Comparison of ENCODE assay signal across 9 cellular contexts in the genomic region with DNA sequence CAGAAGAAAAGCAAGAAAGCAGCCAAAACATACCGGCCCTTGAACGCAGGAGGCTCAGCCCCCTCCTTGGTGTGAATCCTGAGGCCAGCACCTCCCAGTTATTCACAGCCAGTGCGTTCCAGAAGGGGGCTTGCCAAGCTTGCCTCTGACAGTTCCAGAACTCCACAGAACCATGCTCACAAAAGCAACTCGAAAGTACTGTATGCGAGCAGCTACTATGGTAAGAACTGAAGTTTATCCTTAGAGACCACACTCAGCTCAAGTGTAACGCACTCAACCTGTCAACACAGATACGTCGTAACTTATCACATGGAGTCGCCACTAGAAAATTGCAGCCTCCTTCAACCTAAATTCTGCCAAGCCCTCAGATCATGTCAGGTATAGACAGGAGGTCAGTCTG. TPM values are rescaled to one million over a fixed set of nuclear protein-coding genes. Genes with fewer than 3 reads are reported as not detected.
DNase-seq lines count a peak whose midpoint lies in the region; ATAC-seq, FAIRE-seq and TF ChIP-seq lines count a peak whose summit lies in the region.
"Had no signal": no experiment of that assay in that cellular context is flagged by ENCODE, and none has a peak within 500 bp of the region (broad histone marks: within the 10 kb centered on the region; RNA-seq: fewer than 3 reads in every experiment).

No MANE protein-coding gene starts in this region.

- H3K27ac Mint-ChIP-seq in T-helper 2 cell treated with Interferon-gamma antibody and Interleukin-4, amounts not matched to agents 5 μg/mL and 100 μg/mL, for 36 hours: peak overlapping the region; percentile 51
- no peak overlapping the region for H3K27ac Mint-ChIP-seq in activated naive CD8-positive, alpha-beta T cell treated with anti-CD3 and anti-CD28 coated beads, Interleukin-2, amount 10 ng/mL, durations not matched to agents 7 days and 5 days

- H3K9ac ChIP-seq in kidney (ENCODE audit: low read length in 2 of 2): peak overlapping the region in 1 of 2 donors; percentile 62

- H3K9me3 ChIP-seq in kidney (ENCODE audit: control insufficient read depth in 1 of 2, low read length in 2 of 2) (no peaks in the 10 kb centered on the region), thymus (ENCODE audit: control insufficient read depth) (no peaks in the 10 kb centered on the region)

- peaks cover 25% of the 10 kb centered on the region for H3K4me1 Mint-ChIP-seq in T-helper 2 cell treated with Interferon-gamma antibody and Interleukin-4, amounts not matched to agents 5 μg/mL and 100 μg/mL, for 36 hours (ENCODE audit: low read depth)
- H3K4me1 Mint-ChIP-seq in activated naive CD8-positive, alpha-beta T cell treated with anti-CD3 and anti-CD28 coated beads, Interleukin-2, amount 10 ng/mL, durations not matched to agents 7 days and 5 days: peaks cover 25% of the 10 kb centered on the region

- peak overlapping the region; percentile 87 for H3K4me3 Mint-ChIP-seq in T-helper 2 cell treated with Interferon-gamma antibody and Interleukin-4, amounts not matched to agents 5 μg/mL and 100 μg/mL, for 36 hours
- H3K4me3 Mint-ChIP-seq in activated naive CD8-positive, alpha-beta T cell treated with anti-CD3 and anti-CD28 coated beads, Interleukin-2, amount 10 ng/mL, durations not matched to agents 7 days and 5 days: peak overlapping the region; percentile 87

- H3K4me3 ChIP-seq in kidney (ENCODE audit: low read length in 2 of 2) (peak overlapping the region; percentile 73 to 80), thymus (ENCODE audit: low read length) (peak overlapping the region; percentile 74)

- FAIRE-seq in kidney (lab: Jason Lieb, UNC): no peak

- intact Hi-C loops in kidney (cut with DNase I): no loop called here

- H3K36me3 ChIP-seq in kidney (ENCODE audit: control insufficient read depth in 1 of 2, insufficient read depth in 2 of 2, low read length in 2 of 2): no peaks in the 10 kb centered on the region
- H3K36me3 ChIP-seq in thymus (ENCODE audit: control insufficient read depth, insufficient read depth): peaks cover 5% of the 10 kb centered on the region

- H3K9me3 Mint-ChIP-seq in T-helper 2 cell treated with Interferon-gamma antibody and Interleukin-4, amounts not matched to agents 5 μg/mL and 100 μg/mL, for 36 hours: no peaks in the 10 kb centered on the region
- no peaks in the 10 kb centered on the region for H3K9me3 Mint-ChIP-seq in activated naive CD8-positive, alpha-beta T cell treated with anti-CD3 and anti-CD28 coated beads, Interleukin-2, amount 10 ng/mL, durations not matched to agents 7 days and 5 days

- no peaks in the 10 kb centered on the region for H3K27me3 Mint-ChIP-seq in T-helper 2 cell treated with Interferon-gamma antibody and Interleukin-4, amounts not matched to agents 5 μg/mL and 100 μg/mL, for 36 hours (ENCODE audit: low read depth)
- peaks cover 8% of the 10 kb centered on the region for H3K27me3 Mint-ChIP-seq in activated naive CD8-positive, alpha-beta T cell treated with anti-CD3 and anti-CD28 coated beads, Interleukin-2, amount 10 ng/mL, durations not matched to agents 7 days and 5 days

- H3K27me3 ChIP-seq in thymus (ENCODE audit: control insufficient read depth, insufficient read depth): no peaks in the 10 kb centered on the region

- H3K4me1 ChIP-seq in kidney (ENCODE audit: control insufficient read depth in 1 of 2, insufficient read depth in 1 of 2, low read depth in 1 of 2, low read length in 2 of 2) (peaks cover 8 to 12% of the 10 kb centered on the region in 2 donors), thymus (ENCODE audit: control insufficient read depth, insufficient read depth, low read length) (peaks cover 3% of the 10 kb centered on the region)

- H3K27ac ChIP-seq in kidney (ENCODE audit: low read depth in 2 of 2, low read length in 2 of 2) (no peak overlapping the region), thymus (ENCODE audit: low read depth) (no peak overlapping the region)

- TF ChIP-seq CTCF in kidney (IDR thresholded peaks at IDR 0.05; ENCODE audit: borderline replicate concordance, extremely low read depth, insufficient read depth): no peak

- POLR2A ChIA-PET in activated naive CD8-positive, alpha-beta T cell treated with anti-CD3 and anti-CD28 coated beads, Interleukin-2, amount 10 ng/mL, durations not matched to agents 7 days and 5 days (lab: Charles Lee): interaction anchor here (1.0 to 1.9 kb wide), 2 partner anchors 72 to 160 kb away, joined by 3 to 5 read pairs; no protein-coding TSS in a partner anchor

- no peak for ATAC-seq in activated naive CD8-positive, alpha-beta T cell treated with anti-CD3 and anti-CD28 coated beads, Interleukin-2, amount 10 ng/mL, durations not matched to agents 7 days and 5 days (ENCODE audit: low read depth)
- ATAC-seq in HG02870 (IDR thresholded peaks at IDR 0.05; ENCODE audit: unreplicated experiment) (no peak), GM19351 (IDR thresholded peaks at IDR 0.05; ENCODE audit: unreplicated experiment) (no peak)

- peaks cover 1% of the 10 kb centered on the region for H3K36me3 Mint-ChIP-seq in T-helper 2 cell treated with Interferon-gamma antibody and Interleukin-4, amounts not matched to agents 5 μg/mL and 100 μg/mL, for 36 hours (ENCODE audit: low read depth)
- no peaks in the 10 kb centered on the region for H3K36me3 Mint-ChIP-seq in activated naive CD8-positive, alpha-beta T cell treated with anti-CD3 and anti-CD28 coated beads, Interleukin-2, amount 10 ng/mL, durations not matched to agents 7 days and 5 days

- 93% methylated on average over 9 of the region's 9 CpGs for WGBS in thymus

- DNase-seq in T-helper 2 cell treated with Interferon-gamma antibody and Interleukin-4, amounts not matched to agents 5 μg/mL and 100 μg/mL, for 36 hours (ENCODE audit: low spot score): no peak
- DNase-seq in T-helper 2 cell (no peak), kidney (no peak)
- DNase-seq in activated naive CD8-positive, alpha-beta T cell treated with anti-CD3 and anti-CD28 coated beads, Interleukin-2, amount 10 ng/mL, durations not matched to agents 7 days and 5 days: no peak
- DNase-seq in stimulated activated CD4-positive, alpha-beta T cell treated with anti-CD3 and anti-CD28 coated beads, Interleukin-2, amount 100 ng/mL, for 24 hours: no peak
- DNase-seq: activated CD4-positive, alpha-beta T cell treated with anti-CD3 and anti-CD28 coated beads for 1 hour had no signal

RNA-seq across cellular contexts. Expression of gene UBAC1, which starts 1.4 kb away (rescaled TPM):
- total RNA-seq in activated naive CD8-positive, alpha-beta T cell treated with anti-CD3 and anti-CD28 coated beads, Interleukin-2, amount 10 ng/mL, durations not matched to agents 7 days and 5 days: 10 to 100 TPM; 30.5 to 31.0 TPM
- 40.2 TPM for total RNA-seq in kidney
- polyA plus RNA-seq in kidney (ENCODE audit: insufficient read depth, low read depth, low replicate concordance): 52.6 TPM
- 73.6 TPM for polyA plus RNA-seq in thymus

RNA-seq across cellular contexts. Expression of gene CAMSAP1, which starts 52.5 kb away (rescaled TPM):
- total RNA-seq in activated naive CD8-positive, alpha-beta T cell treated with anti-CD3 and anti-CD28 coated beads, Interleukin-2, amount 10 ng/mL, durations not matched to agents 7 days and 5 days: 10 to 100 TPM; 32.5 to 35.4 TPM
- total RNA-seq in kidney: 38.6 TPM
- 3.3 TPM for polyA plus RNA-seq in kidney (ENCODE audit: insufficient read depth, low read depth, low replicate concordance)
- polyA plus RNA-seq in thymus: 9.9 TPM
